Comparison of ENCODE assay signal across 10 cellular contexts in genomic region chr1:24283326-24284155, GRCh38. TPM values are rescaled to one million over a fixed set of nuclear protein-coding genes. Genes with fewer than 3 reads are reported as not detected.
A peak's percentile ranks its signal among the peaks of the same experiment; 100 is the strongest.
DNase-seq lines count a peak whose midpoint lies in the region; ATAC-seq and TF ChIP-seq lines count a peak whose summit lies in the region.
"Had no signal": no experiment of that assay in that cellular context is flagged by ENCODE, and none has a peak within 500 bp of the region (broad histone marks: within the 10 kb centered on the region; RNA-seq: fewer than 3 reads in every experiment).

No MANE protein-coding gene starts in this region.

- H3K4me1 ChIP-seq in ACC112 (ENCODE audit: control insufficient read depth, insufficient read depth, low read length, unreplicated experiment) (peaks cover 15% of the 10 kb centered on the region), hepatocyte (ENCODE audit: insufficient read depth) (no peaks in the 10 kb centered on the region), smooth muscle cell (ENCODE audit: low read depth) (peaks cover 3% of the 10 kb centered on the region), gastrocnemius medialis (peaks cover 0 to 5% of the 10 kb centered on the region in 2 donors)

- TF ChIP-seq POLR2A in gastrocnemius medialis (IDR thresholded peaks at IDR 0.05) = no peak

- no peak overlapping the region for H3K9ac ChIP-seq in smooth muscle cell (ENCODE audit: low read depth)

- H3K9me2 ChIP-seq in hepatocyte (replicated peaks; ENCODE audit: insufficient read depth) = no peaks in the 10 kb centered on the region

- intact Hi-C loops in gastrocnemius medialis (cut with DNase I; ENCODE audit: low total_unique reads) = no loop called here

- H3K4me3 ChIP-seq in ACC112 (ENCODE audit: low read depth, low read length) (no peak overlapping the region), hepatocyte (no peak overlapping the region), smooth muscle cell (no peak overlapping the region), gastrocnemius medialis (no peak overlapping the region)

- H3K27ac ChIP-seq in ACC112 (ENCODE audit: low read depth, low read length) (peak overlapping the region; percentile 3; the same call in 1 of the 2 replicates), hepatocyte (no peak overlapping the region), smooth muscle cell (ENCODE audit: low read depth) (no peak overlapping the region), gastrocnemius medialis (no peak overlapping the region)

- in situ Hi-C loops in gastrocnemius medialis (cut with MboI; ENCODE audit: low sequenced_read_pairs in 4 of 4) = no loop called here

- H3K9me3 ChIP-seq in hepatocyte (ENCODE audit: low read depth) (no peaks in the 10 kb centered on the region), smooth muscle cell (replicated peaks; ENCODE audit: low read depth) (no peaks in the 10 kb centered on the region), gastrocnemius medialis (no peaks in the 10 kb centered on the region)

- DNase-seq in HS-5 (ENCODE audit: low read depth) = peak; percentile 80
- peak; percentile 69 for DNase-seq in astrocyte of the hippocampus (ENCODE audit: low read depth, low spot score)
- peak; percentile 34 for DNase-seq in hepatocyte (ENCODE audit: low spot score)
- no peak for DNase-seq in smooth muscle cell (lab: John Stamatoyannopoulos, UW; ENCODE audit: unreplicated experiment)
- no peak for DNase-seq in SIG-M5 (lab: John Stamatoyannopoulos, UW)
- DNase-seq in gastrocnemius medialis = no peak
- DNase-seq: C1 segment of cervical spinal cord, cortex of kidney had no signal

- ATAC-seq in HG03378 (IDR thresholded peaks at IDR 0.05; ENCODE audit: unreplicated experiment) (no peak), gastrocnemius medialis (no peak)

- 75% methylated on average over 10 of the region's 10 CpGs for WGBS in hepatocyte (ENCODE audit: low lambda C conversion rate, missing lambda C conversion rate)
- WGBS in smooth muscle cell (ENCODE audit: low lambda C conversion rate) = 72% methylated on average over 10 of the region's 10 CpGs

- no peaks in the 10 kb centered on the region for H4K20me1 ChIP-seq in hepatocyte (ENCODE audit: insufficient read depth, poor library complexity, severe bottlenecking)
- H4K20me1 ChIP-seq in smooth muscle cell (ENCODE audit: low read depth) = no peaks in the 10 kb centered on the region

- H3K4me2 ChIP-seq in hepatocyte (no peak overlapping the region), smooth muscle cell (no peak overlapping the region)

- no peaks in the 10 kb centered on the region for H3K79me2 ChIP-seq in ACC112 (ENCODE audit: control insufficient read depth, insufficient read depth, low read length, unreplicated experiment)
- no peaks in the 10 kb centered on the region for H3K79me2 ChIP-seq in hepatocyte
- H3K79me2 ChIP-seq in smooth muscle cell (ENCODE audit: low read depth) = no peaks in the 10 kb centered on the region

- peaks cover 9% of the 10 kb centered on the region; the same call in 1 of the 2 replicates for H3K27me3 ChIP-seq in ACC112 (ENCODE audit: insufficient read depth, low read length)
- H3K27me3 ChIP-seq in hepatocyte = no peaks in the 10 kb centered on the region
- H3K27me3 ChIP-seq in smooth muscle cell (ENCODE audit: low read depth) = peaks cover 8% of the 10 kb centered on the region
- H3K27me3 ChIP-seq in gastrocnemius medialis = no peaks in the 10 kb centered on the region

- H3K36me3 ChIP-seq in ACC112 (ENCODE audit: insufficient read depth, low read length) (no peaks in the 10 kb centered on the region), hepatocyte (replicated peaks; ENCODE audit: insufficient read depth, low read depth) (no peaks in the 10 kb centered on the region), smooth muscle cell (ENCODE audit: low read depth) (no peaks in the 10 kb centered on the region), gastrocnemius medialis (no peaks in the 10 kb centered on the region)

- TF ChIP-seq CTCF in hepatocyte (IDR thresholded peaks at IDR 0.05; ENCODE audit: poor library complexity) (no peak), smooth muscle cell (IDR thresholded peaks at IDR 0.05; ENCODE audit: borderline replicate concordance, insufficient read depth, poor library complexity, severe bottlenecking) (no peak), gastrocnemius medialis (IDR thresholded peaks at IDR 0.05 in 4 of 5, conservative IDR thresholded peaks at IDR 0.05 in 1 of 5) (no peak)

- H2AFZ ChIP-seq in ACC112 (ENCODE audit: low read length, unreplicated experiment) (no peak overlapping the region), hepatocyte (no peak overlapping the region), smooth muscle cell (ENCODE audit: low read depth) (no peak overlapping the region)

- H3F3A ChIP-seq in smooth muscle cell (ENCODE audit: low read depth) = no peaks in the 10 kb centered on the region

RNA-seq across cellular contexts. Expression of gene GRHL3, which starts 35.6 kb away (rescaled TPM):
- total RNA-seq in hepatocyte (2.4 and 2.7 TPM in 2 replicates), smooth muscle cell (5.6 and 10.5 TPM in 2 replicates), gastrocnemius medialis (not detected)
- polyA plus RNA-seq in hepatocyte (6.9 and 7.9 TPM in 2 replicates), smooth muscle cell (0.87 and 4.9 TPM in 2 replicates)

Comparison
In these comparisons a context has a peak if more than half of its experiments do, and no peak if none do; other contexts are left out.
1. DNase-seq: peak in HS-5 (single experiment), astrocyte of the hippocampus (single experiment) and hepatocyte (single experiment); none in smooth muscle cell (single experiment), SIG-M5 (single experiment) and gastrocnemius medialis (0 of 2).